Comparison of ENCODE assay signal across 16 cellular contexts in the genomic region with DNA sequence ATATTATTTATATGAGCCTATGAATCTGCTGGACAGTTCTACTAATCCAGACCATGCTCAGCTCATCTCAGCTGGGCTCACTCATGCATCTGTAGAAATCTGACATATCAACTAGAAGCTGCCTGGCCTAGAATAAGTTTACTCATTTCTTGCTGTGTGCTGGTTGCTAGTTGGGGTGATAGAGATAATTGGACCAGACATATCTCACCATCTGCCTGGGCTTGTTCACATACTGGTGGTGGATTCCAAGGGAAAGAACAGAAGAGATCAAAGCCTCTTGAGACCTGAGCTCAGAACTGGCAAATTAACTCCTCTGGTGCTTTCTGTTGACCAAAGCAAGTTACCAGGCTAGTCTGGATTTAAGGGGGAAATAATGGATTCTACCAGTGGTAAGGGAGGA.
DNase-seq lines count a peak whose midpoint lies in the region; ATAC-seq, FAIRE-seq and TF ChIP-seq lines count a peak whose summit lies in the region.
"Had no signal": no experiment of that assay in that cellular context is flagged by ENCODE, and none has a peak within 500 bp of the region (broad histone marks: within the 10 kb centered on the region; RNA-seq: fewer than 3 reads in every experiment).

No MANE protein-coding gene starts in this region.

- TF ChIP-seq CTCF in foreskin keratinocyte (conservative IDR thresholded peaks at IDR 0.05): no peak

- H3K27ac ChIP-seq in foreskin keratinocyte: no peak overlapping the region
- H3K27ac ChIP-seq: A549 had no signal

- no peak for FAIRE-seq in GM12892 (lab: Jason Lieb, UNC)
- FAIRE-seq: A549 had no signal

- H3K4me1 ChIP-seq in foreskin keratinocyte: peaks cover 12% of the 10 kb centered on the region
- H3K4me1 ChIP-seq: A549 had no signal

- peak; percentile 53 for DNase-seq in DMS 273 (lab: John Stamatoyannopoulos, UW; ENCODE audit: unreplicated experiment)
- peak; percentile 51 to 74 for DNase-seq in foreskin keratinocyte
- no peak for DNase-seq in NK-92 treated with Interleukin-12 subunit alpha and Interleukin-12 subunit beta, amount 100 ng/mL, for 24 hours (lab: John Stamatoyannopoulos, UW)
- DNase-seq in MV-4-11 (lab: John Stamatoyannopoulos, UW): no peak
- DNase-seq in GM12892 (ENCODE audit: insufficient read length): no peak
- no peak for DNase-seq in erythroblast (lab: John Stamatoyannopoulos, UW)
- DNase-seq: C1 segment of cervical spinal cord, DMS153, GOT3, KG1, NCI-H146, NCI-H2081, SHP77 had no signal

- ATAC-seq in GM21717 (IDR thresholded peaks at IDR 0.05; ENCODE audit: unreplicated experiment) (peak; percentile 54), HG03565 (IDR thresholded peaks at IDR 0.05; ENCODE audit: unreplicated experiment) (peak; percentile 52), foreskin keratinocyte (no peak)
- ATAC-seq: A549 had no signal

- TF ChIP-seq POLR2A in GM12892 (IDR thresholded peaks at IDR 0.05; ENCODE audit: low read depth, low read length): no peak
- no peak for TF ChIP-seq POLR2A in erythroblast (IDR thresholded peaks at IDR 0.05; ENCODE audit: low read length)

- H3K27me3 ChIP-seq in foreskin keratinocyte: no peaks in the 10 kb centered on the region

Comparison
In these comparisons a context has a peak if more than half of its experiments do, and no peak if none do; other contexts are left out.
1. DNase-seq: peak in DMS 273 (single experiment) and foreskin keratinocyte (2 of 2); none in NK-92 treated with Interleukin-12 subunit alpha and Interleukin-12 subunit beta, amount 100 ng/mL, for 24 hours (single experiment), MV-4-11 (single experiment), GM12892 (single experiment) and erythroblast (0 of 2).